Comparison of ENCODE assay signal across 20 cellular contexts in the genomic region with DNA sequence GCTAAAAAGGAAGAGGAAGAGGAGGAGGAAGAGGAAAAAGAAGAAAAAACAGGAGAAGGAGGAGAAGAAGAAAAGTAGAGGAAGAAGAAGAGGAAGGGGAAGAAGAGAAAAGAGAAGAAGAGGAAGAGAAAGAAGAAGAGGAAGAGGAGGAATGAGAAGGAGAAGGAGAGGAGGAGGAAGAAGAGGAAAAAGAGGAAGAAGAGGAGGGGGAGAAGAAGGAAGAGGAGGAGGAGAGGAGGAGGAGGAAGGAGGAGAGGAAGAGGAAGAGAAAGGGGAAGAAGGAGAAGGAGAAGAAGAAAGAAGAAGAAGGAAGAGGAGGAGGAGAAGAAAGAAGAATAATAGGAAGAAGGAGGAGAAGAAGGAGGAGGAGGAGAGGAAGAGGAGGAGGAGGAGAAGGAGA.
DNase-seq lines count a peak whose midpoint lies in the region; ATAC-seq and TF ChIP-seq lines count a peak whose summit lies in the region.
"Had no signal": no experiment of that assay in that cellular context is flagged by ENCODE, and none has a peak within 500 bp of the region (broad histone marks: within the 10 kb centered on the region; RNA-seq: fewer than 3 reads in every experiment).

No MANE protein-coding gene starts in this region.

- peak overlapping the region; percentile 71 for H3K27ac Mint-ChIP-seq in activated T-cell treated with anti-CD3 and anti-CD28 coated beads, Interleukin-2, amount 50 U/mL, for 24 hours
- peak overlapping the region in 4 of 7 donors; percentile 13 to 72 (median 50) for H3K27ac Mint-ChIP-seq in CD4-positive, alpha-beta memory T cell
- peak overlapping the region; percentile 51 for H3K27ac Mint-ChIP-seq in activated T-helper 17 cell treated with anti-CD3 and anti-CD28 coated beads, Interleukin-2, amount 50 U/mL, for 72 hours
- H3K27ac Mint-ChIP-seq in natural killer cell, result peak overlapping the region; percentile 26 to 76

- H3K27me3 Mint-ChIP-seq in activated T-cell treated with anti-CD3 and anti-CD28 coated beads, Interleukin-2, amount 50 U/mL, for 24 hours, result no peaks in the 10 kb centered on the region
- no peaks in the 10 kb centered on the region for H3K27me3 Mint-ChIP-seq in CD4-positive, alpha-beta memory T cell
- H3K27me3 Mint-ChIP-seq in activated T-helper 17 cell treated with anti-CD3 and anti-CD28 coated beads, Interleukin-2, amount 50 U/mL, for 72 hours, result no peaks in the 10 kb centered on the region
- no peaks in the 10 kb centered on the region for H3K27me3 Mint-ChIP-seq in natural killer cell (ENCODE audit: low read depth in 2 of 2)
- H3K27me3 Mint-ChIP-seq: activated naive CD8-positive, alpha-beta T cell had no signal

- H3K4me3 Mint-ChIP-seq in activated T-cell treated with anti-CD3 and anti-CD28 coated beads, Interleukin-2, amount 50 U/mL, for 24 hours, result no peak overlapping the region
- no peak overlapping the region for H3K4me3 Mint-ChIP-seq in CD4-positive, alpha-beta memory T cell
- no peak overlapping the region for H3K4me3 Mint-ChIP-seq in activated T-helper 17 cell treated with anti-CD3 and anti-CD28 coated beads, Interleukin-2, amount 50 U/mL, for 72 hours
- H3K4me3 Mint-ChIP-seq in natural killer cell, result no peak overlapping the region
- H3K4me3 Mint-ChIP-seq: activated naive CD8-positive, alpha-beta T cell had no signal

- H3K27ac ChIP-seq in CD4-positive, alpha-beta memory T cell (ENCODE audit: low read depth, low read length), result no peak overlapping the region
- H3K27ac ChIP-seq: ascending aorta, esophagus squamous epithelium, hepatocyte, neutrophil, right lobe of liver, RWPE1 had no signal

- no peak overlapping the region for H3K4me3 ChIP-seq in CD4-positive, alpha-beta memory T cell (ENCODE audit: low read length in 2 of 2)
- H3K4me3 ChIP-seq in lower leg skin (ENCODE audit: low read depth, poor library complexity, severe bottlenecking), result no peak overlapping the region
- H3K4me3 ChIP-seq: ascending aorta, esophagus squamous epithelium, hepatocyte, right lobe of liver had no signal

- H3K36me3 ChIP-seq in CD4-positive, alpha-beta memory T cell (ENCODE audit: insufficient read depth, low read length), result peaks cover 87% of the 10 kb centered on the region
- H3K36me3 ChIP-seq: ascending aorta, esophagus squamous epithelium, neutrophil, right lobe of liver had no signal

- CTCF ChIA-PET in CD4-positive, alpha-beta memory T cell (lab: Charles Lee; ENCODE audit: partially characterized antibody), result no interaction called here

- no peaks in the 10 kb centered on the region for H3K27me3 ChIP-seq in CD4-positive, alpha-beta memory T cell (ENCODE audit: insufficient read depth, low read length)
- H3K27me3 ChIP-seq: ascending aorta, hepatocyte, right lobe of liver had no signal

- DNase-seq in activated T-cell treated with anti-CD3 and anti-CD28 coated beads, Interleukin-2, amount 50 U/mL, for 24 hours, result no peak
- DNase-seq in activated T-cell treated with anti-CD3 and anti-CD28 coated beads for 4 hours, result no peak
- DNase-seq in CD4-positive, alpha-beta memory T cell, result no peak
- DNase-seq in natural killer cell, result no peak
- DNase-seq in lower leg skin (ENCODE audit: low spot score in 2 of 2), result no peak
- DNase-seq: ACHN; caudate nucleus; esophagus squamous epithelium; left cardiac atrium; NCI-H446 treated with DMSO at 0.1 percent for 48 hours; stimulated activated CD4-positive, alpha-beta T cell treated with anti-CD3 and anti-CD28 coated beads, Interleukin-2, amount 100 ng/mL, for 48 hours had no signal

- no peaks in the 10 kb centered on the region for H3K9me3 Mint-ChIP-seq in activated T-cell treated with anti-CD3 and anti-CD28 coated beads, Interleukin-2, amount 50 U/mL, for 24 hours
- peaks cover 0 to 2% (median 0%) of the 10 kb centered on the region in 8 donors for H3K9me3 Mint-ChIP-seq in CD4-positive, alpha-beta memory T cell
- no peaks in the 10 kb centered on the region for H3K9me3 Mint-ChIP-seq in activated T-helper 17 cell treated with anti-CD3 and anti-CD28 coated beads, Interleukin-2, amount 50 U/mL, for 72 hours
- H3K9me3 Mint-ChIP-seq in natural killer cell, result no peaks in the 10 kb centered on the region

- H3K36me3 Mint-ChIP-seq in activated T-cell treated with anti-CD3 and anti-CD28 coated beads, Interleukin-2, amount 50 U/mL, for 24 hours (ENCODE audit: low read depth), result peaks cover 88% of the 10 kb centered on the region
- peaks cover 71 to 84% of the 10 kb centered on the region in 2 donors for H3K36me3 Mint-ChIP-seq in CD4-positive, alpha-beta memory T cell
- peaks cover 94% of the 10 kb centered on the region for H3K36me3 Mint-ChIP-seq in activated T-helper 17 cell treated with anti-CD3 and anti-CD28 coated beads, Interleukin-2, amount 50 U/mL, for 72 hours (ENCODE audit: low read depth)
- peaks cover 13% of the 10 kb centered on the region for H3K36me3 Mint-ChIP-seq in natural killer cell

- peaks cover 7% of the 10 kb centered on the region for H3K4me1 Mint-ChIP-seq in activated T-cell treated with anti-CD3 and anti-CD28 coated beads, Interleukin-2, amount 50 U/mL, for 24 hours (ENCODE audit: low read depth)
- peaks cover 0 to 7% (median 4%) of the 10 kb centered on the region in 4 donors for H3K4me1 Mint-ChIP-seq in CD4-positive, alpha-beta memory T cell
- H3K4me1 Mint-ChIP-seq in activated T-helper 17 cell treated with anti-CD3 and anti-CD28 coated beads, Interleukin-2, amount 50 U/mL, for 72 hours, result no peaks in the 10 kb centered on the region
- H3K4me1 Mint-ChIP-seq in natural killer cell, result peaks cover 14 to 27% of the 10 kb centered on the region in 2 donors

- POLR2A ChIA-PET in CD4-positive, alpha-beta memory T cell (lab: Charles Lee; ENCODE audit: partially characterized antibody), result no interaction called here

- intact Hi-C loops in CD4-positive, alpha-beta memory T cell (cut with micrococcal nuclease), result no loop called here
- intact Hi-C loops in natural killer cell (cut with micrococcal nuclease) (no loop called here), lower leg skin (cut with DNase I; ENCODE audit: low total_unique reads) (no loop called here)

- TF ChIP-seq POLR2A in lower leg skin (IDR thresholded peaks at IDR 0.05), result no peak

- ATAC-seq in activated T-helper 17 cell treated with anti-CD3 and anti-CD28 coated beads, Interleukin-2, amount 50 U/mL, for 72 hours (replicated peaks), result no peak
- ATAC-seq in natural killer cell (no peak), GM21528 (IDR thresholded peaks at IDR 0.05; ENCODE audit: low FRiP score, unreplicated experiment) (no peak), GM18498 (IDR thresholded peaks at IDR 0.05; ENCODE audit: unreplicated experiment) (no peak)
- ATAC-seq: right lobe of liver had no signal

- no peaks in the 10 kb centered on the region for H3K9me3 ChIP-seq in CD4-positive, alpha-beta memory T cell (ENCODE audit: control insufficient read depth in 1 of 2, low read length in 2 of 2)
- H3K9me3 ChIP-seq: ascending aorta, esophagus squamous epithelium, neutrophil, right lobe of liver had no signal

- H3K4me1 ChIP-seq in CD4-positive, alpha-beta memory T cell (ENCODE audit: insufficient read depth, low read length), result no peaks in the 10 kb centered on the region
- H3K4me1 ChIP-seq: ascending aorta, esophagus squamous epithelium had no signal

- TF ChIP-seq CTCF in natural killer cell (IDR thresholded peaks at IDR 0.05) (no peak), lower leg skin (IDR thresholded peaks at IDR 0.05) (no peak)
